In genomic region chr16:71811261-71811803, GRCh38 we compare ENCODE assay signal across 17 cellular contexts. TPM values are rescaled to one million over a fixed set of nuclear protein-coding genes. Genes with fewer than 3 reads are reported as not detected.
DNase-seq lines count a peak whose midpoint lies in the region; ATAC-seq and TF ChIP-seq lines count a peak whose summit lies in the region.
"Had no signal": no experiment of that assay in that cellular context is flagged by ENCODE, and none has a peak within 500 bp of the region (broad histone marks: within the 10 kb centered on the region; RNA-seq: fewer than 3 reads in every experiment).

No MANE protein-coding gene starts in this region.

- no peak overlapping the region for H2AFZ ChIP-seq in PC-3 (ENCODE audit: low read length)

- no peak overlapping the region for H3K4me2 ChIP-seq in PC-3 (ENCODE audit: low read length)
- H3K4me2 ChIP-seq: KMS-11 had no signal

- POLR2A ChIA-PET in naive thymus-derived CD4-positive, alpha-beta T cell (lab: Charles Lee) = interaction anchor here (0.6 to 7.7 kb wide), 9 partner anchors 12 to 194 kb away, joined by 3 to 144 read pairs (median 3); partner anchors contain the start of genes IST1 and ZNF821
- POLR2A ChIA-PET in PC-3 (lab: Charles Lee; ENCODE audit: unreplicated experiment) = no interaction called here

- CTCF ChIA-PET in naive thymus-derived CD4-positive, alpha-beta T cell (lab: Charles Lee) = interaction anchor here (0.7 to 1.4 kb wide), 2 partner anchors 70 to 1943 kb away, joined by 3 to 4 read pairs; no protein-coding TSS in a partner anchor
- CTCF ChIA-PET in PC-3 (lab: Charles Lee) = no interaction called here

- intact Hi-C loops in naive thymus-derived CD4-positive, alpha-beta T cell (cut with micrococcal nuclease) = no loop called here
- intact Hi-C loops in PC-3 (cut with micrococcal nuclease) = no loop called here

- H3K4me3 Mint-ChIP-seq in activated T-cell treated with anti-CD3 and anti-CD28 coated beads, Interleukin-2, amount 50 U/mL, for 24 hours = no peak overlapping the region
- peak overlapping the region in 7 of 10 donors; percentile 23 to 72 (median 40) for H3K4me3 Mint-ChIP-seq in naive thymus-derived CD4-positive, alpha-beta T cell
- H3K4me3 Mint-ChIP-seq in stimulated activated naive B cell treated with anti-CD40 and anti-IgM and Interleukin-4, amounts not matched to agents 10 μg/mL and 1 μg/mL and 100 μg/mL, for 72 hours = no peak overlapping the region

- TF ChIP-seq CTCF in PC-3 (conservative IDR thresholded peaks at IDR 0.05; ENCODE audit: low read depth, low read length) = no peak

- no peak for ATAC-seq in naive thymus-derived CD4-positive, alpha-beta T cell
- ATAC-seq in stimulated activated naive B cell treated with anti-CD40 and anti-IgM and Interleukin-4, amounts not matched to agents 10 μg/mL and 1 μg/mL and 100 μg/mL, for 72 hours (replicated peaks) = no peak
- no peak for ATAC-seq in PC-3
- ATAC-seq: gastroesophageal sphincter, sciatic nerve had no signal

- H3K27me3 Mint-ChIP-seq in activated T-cell treated with anti-CD3 and anti-CD28 coated beads, Interleukin-2, amount 50 U/mL, for 24 hours = no peaks in the 10 kb centered on the region
- H3K27me3 Mint-ChIP-seq in naive thymus-derived CD4-positive, alpha-beta T cell = peaks cover 0 to 2% (median 0%) of the 10 kb centered on the region in 5 donors
- H3K27me3 Mint-ChIP-seq in stimulated activated naive B cell treated with anti-CD40 and anti-IgM and Interleukin-4, amounts not matched to agents 10 μg/mL and 1 μg/mL and 100 μg/mL, for 72 hours = no peaks in the 10 kb centered on the region

- H3K27me3 ChIP-seq in naive thymus-derived CD4-positive, alpha-beta T cell (ENCODE audit: control insufficient read depth in 2 of 2, insufficient read depth in 2 of 2, low read length in 2 of 2) = no peaks in the 10 kb centered on the region
- H3K27me3 ChIP-seq in PC-3 (ENCODE audit: low read length) = no peaks in the 10 kb centered on the region
- H3K27me3 ChIP-seq: colonic mucosa, gastroesophageal sphincter, ovary, uterus had no signal

- no peaks in the 10 kb centered on the region for H3K9me2 ChIP-seq in PC-3 (replicated peaks; ENCODE audit: low read length)

- H3K4me3 ChIP-seq in naive thymus-derived CD4-positive, alpha-beta T cell (ENCODE audit: low read length) = no peak overlapping the region
- no peak overlapping the region for H3K4me3 ChIP-seq in PC-3 (ENCODE audit: low read length)
- H3K4me3 ChIP-seq: colonic mucosa, gastroesophageal sphincter, ovary, uterus had no signal

- no peak for DNase-seq in activated T-cell treated with anti-CD3 and anti-CD28 coated beads, Interleukin-2, amount 50 U/mL, for 24 hours
- no peak for DNase-seq in activated T-cell treated with anti-CD3 and anti-CD28 coated beads for 4 hours
- peak; percentile 5 for DNase-seq in HT1080 (ENCODE audit: low read depth)
- peak; percentile 40 for DNase-seq in astrocyte of the hippocampus (ENCODE audit: low read depth, low spot score)
- peak in 7 of 9 donors; percentile 21 to 66 (median 45) for DNase-seq in naive thymus-derived CD4-positive, alpha-beta T cell
- no peak for DNase-seq in stimulated activated naive B cell treated with anti-CD40 and anti-IgM and Interleukin-4, amounts not matched to agents 10 μg/mL and 1 μg/mL and 100 μg/mL, for 72 hours
- DNase-seq in DMS114 treated with DMSO at 0.1 percent for 48 hours (lab: John Stamatoyannopoulos, UW; ENCODE audit: unreplicated experiment) = no peak
- DNase-seq in PC-3 = no peak
- DNase-seq: Caco-2; colonic mucosa; NCI-H1105 treated with DMSO at 0.1 percent for 48 hours; ovary; stimulated activated CD4-positive, alpha-beta T cell treated with anti-CD3 and anti-CD28 coated beads, Interleukin-1b, Interleukin-23, amount 100 ng/mL, for 48 hours; uterus had no signal

- H3K27ac ChIP-seq in naive thymus-derived CD4-positive, alpha-beta T cell (ENCODE audit: low read depth, low read length) = peak overlapping the region; percentile 27
- no peak overlapping the region for H3K27ac ChIP-seq in PC-3 (ENCODE audit: low read length)
- H3K27ac ChIP-seq: colonic mucosa, KMS-11, ovary, uterus had no signal

- H3F3A ChIP-seq in PC-3 (ENCODE audit: low read length, unreplicated experiment) = no peaks in the 10 kb centered on the region

- H3K9me3 Mint-ChIP-seq in activated T-cell treated with anti-CD3 and anti-CD28 coated beads, Interleukin-2, amount 50 U/mL, for 24 hours = no peaks in the 10 kb centered on the region
- peaks cover 0 to 5% (median 0%) of the 10 kb centered on the region in 11 donors for H3K9me3 Mint-ChIP-seq in naive thymus-derived CD4-positive, alpha-beta T cell
- no peaks in the 10 kb centered on the region for H3K9me3 Mint-ChIP-seq in stimulated activated naive B cell treated with anti-CD40 and anti-IgM and Interleukin-4, amounts not matched to agents 10 μg/mL and 1 μg/mL and 100 μg/mL, for 72 hours

- peaks cover 22 to 24% of the 10 kb centered on the region in 2 donors for H3K4me1 ChIP-seq in naive thymus-derived CD4-positive, alpha-beta T cell (ENCODE audit: control insufficient read depth in 2 of 2, insufficient read depth in 2 of 2, low read length in 2 of 2)
- peaks cover 10% of the 10 kb centered on the region for H3K4me1 ChIP-seq in PC-3 (ENCODE audit: insufficient read depth, low read length)

- peaks cover 36% of the 10 kb centered on the region for H3K4me1 Mint-ChIP-seq in activated T-cell treated with anti-CD3 and anti-CD28 coated beads, Interleukin-2, amount 50 U/mL, for 24 hours (ENCODE audit: low read depth)
- peaks cover 7 to 47% (median 32%) of the 10 kb centered on the region in 7 donors for H3K4me1 Mint-ChIP-seq in naive thymus-derived CD4-positive, alpha-beta T cell
- peaks cover 7 to 17% of the 10 kb centered on the region in 2 donors for H3K4me1 Mint-ChIP-seq in stimulated activated naive B cell treated with anti-CD40 and anti-IgM and Interleukin-4, amounts not matched to agents 10 μg/mL and 1 μg/mL and 100 μg/mL, for 72 hours

- H3K36me3 ChIP-seq in naive thymus-derived CD4-positive, alpha-beta T cell (ENCODE audit: control insufficient read depth in 2 of 3, insufficient read depth in 3 of 3, low read length in 3 of 3) = peaks cover 0 to 9% (median 0%) of the 10 kb centered on the region in 3 experiments
- H3K36me3 ChIP-seq in PC-3 (ENCODE audit: low read depth, low read length) = no peaks in the 10 kb centered on the region
- H3K36me3 ChIP-seq: colonic mucosa, ovary, uterus had no signal

- peak overlapping the region; percentile 59 for H3K27ac Mint-ChIP-seq in activated T-cell treated with anti-CD3 and anti-CD28 coated beads, Interleukin-2, amount 50 U/mL, for 24 hours
- peak overlapping the region in 8 of 9 donors; percentile 72 to 92 (median 88) for H3K27ac Mint-ChIP-seq in naive thymus-derived CD4-positive, alpha-beta T cell
- H3K27ac Mint-ChIP-seq in stimulated activated naive B cell treated with anti-CD40 and anti-IgM and Interleukin-4, amounts not matched to agents 10 μg/mL and 1 μg/mL and 100 μg/mL, for 72 hours = no peak overlapping the region

- peaks cover 24% of the 10 kb centered on the region for H3K36me3 Mint-ChIP-seq in activated T-cell treated with anti-CD3 and anti-CD28 coated beads, Interleukin-2, amount 50 U/mL, for 24 hours (ENCODE audit: low read depth)
- H3K36me3 Mint-ChIP-seq in naive thymus-derived CD4-positive, alpha-beta T cell = peaks cover 0 to 12% (median 0%) of the 10 kb centered on the region in 5 donors
- peaks cover 13 to 14% of the 10 kb centered on the region in 2 donors for H3K36me3 Mint-ChIP-seq in stimulated activated naive B cell treated with anti-CD40 and anti-IgM and Interleukin-4, amounts not matched to agents 10 μg/mL and 1 μg/mL and 100 μg/mL, for 72 hours

- H3K9ac ChIP-seq in PC-3 (ENCODE audit: low read length) = no peak overlapping the region
- H3K9ac ChIP-seq: KMS-11 had no signal

- H4K20me1 ChIP-seq in PC-3 (ENCODE audit: low read length) = peaks cover 4% of the 10 kb centered on the region; the same call in 1 of the 2 replicates

- no peaks in the 10 kb centered on the region for H3K9me3 ChIP-seq in naive thymus-derived CD4-positive, alpha-beta T cell (ENCODE audit: control insufficient read depth in 2 of 3, low read length in 3 of 3)
- no peaks in the 10 kb centered on the region for H3K9me3 ChIP-seq in PC-3 (ENCODE audit: low read length)
- H3K9me3 ChIP-seq: Caco-2, colonic mucosa, gastroesophageal sphincter, ovary, uterus had no signal

- H3K79me2 ChIP-seq in PC-3 (ENCODE audit: low read length) = peaks cover 28% of the 10 kb centered on the region

- BruUV-seq in PC-3 (replicated peaks; lab: Mats Ljungman, UMichigan) = no TSS peak

RNA-seq across cellular contexts. Expression of gene AP1G1, which starts 2.7 kb away (rescaled TPM):
- total RNA-seq in HT1080 (2014; rRNA removed; shearing (Covaris generic)) = 36.7 and 53.4 TPM in 2 replicates
- polyA plus RNA-seq in HT1080 (2015; cell fraction: cytosol; rRNA removed) = 24.3 and 30.7 TPM in 2 replicates
- polyA plus RNA-seq in HT1080 (2015; cell fraction: nucleus; rRNA removed) = 77.8 and 83.1 TPM in 2 replicates
- 100 to 1,000 TPM in 2 of 5 experiments, 10 to 100 TPM in 3; 95.3 to 147 (median 100.0) TPM for total RNA-seq in naive thymus-derived CD4-positive, alpha-beta T cell
- polyA plus RNA-seq in naive thymus-derived CD4-positive, alpha-beta T cell = 10 to 100 TPM in 1 of 2 donors, 1 to 10 TPM in 1; 6.7 to 12.8 TPM
- 51.1 and 51.2 TPM in 2 replicates for total RNA-seq in PC-3 (2014; rRNA removed)

RNA-seq across cellular contexts. Expression of gene ATXN1L, which starts 34.4 kb away (rescaled TPM):
- total RNA-seq in HT1080 (2014; rRNA removed; shearing (Covaris generic)) = 6.5 and 7.8 TPM in 2 replicates
- 6.5 and 7.8 TPM in 2 replicates for polyA plus RNA-seq in HT1080 (2015; cell fraction: cytosol; rRNA removed)
- polyA plus RNA-seq in HT1080 (2015; cell fraction: nucleus; rRNA removed) = 15.6 and 16.6 TPM in 2 replicates
- 10 to 100 TPM; 24.6 to 52.9 (median 30.7) TPM for total RNA-seq in naive thymus-derived CD4-positive, alpha-beta T cell
- 10 to 100 TPM in 1 of 2 donors, 1 to 10 TPM in 1; 8.9 to 10.7 TPM for polyA plus RNA-seq in naive thymus-derived CD4-positive, alpha-beta T cell
- 8.5 and 9.2 TPM in 2 replicates for total RNA-seq in PC-3 (2014; rRNA removed)

Comparison
In these comparisons a context has a peak if more than half of its experiments do, and no peak if none do; other contexts are left out.
1. DNase-seq: peak in HT1080 (single experiment), astrocyte of the hippocampus (single experiment) and naive thymus-derived CD4-positive, alpha-beta T cell (7 of 9); none in activated T-cell treated with anti-CD3 and anti-CD28 coated beads, Interleukin-2, amount 50 U/mL, for 24 hours (single experiment), activated T-cell treated with anti-CD3 and anti-CD28 coated beads for 4 hours (single experiment), stimulated activated naive B cell treated with anti-CD40 and anti-IgM and Interleukin-4, amounts not matched to agents 10 μg/mL and 1 μg/mL and 100 μg/mL, for 72 hours (single experiment), DMS114 treated with DMSO at 0.1 percent for 48 hours (single experiment) and PC-3 (single experiment).
2. H3K4me3 Mint-ChIP-seq: peak in naive thymus-derived CD4-positive, alpha-beta T cell (7 of 10); none in activated T-cell treated with anti-CD3 and anti-CD28 coated beads, Interleukin-2, amount 50 U/mL, for 24 hours (single experiment) and stimulated activated naive B cell treated with anti-CD40 and anti-IgM and Interleukin-4, amounts not matched to agents 10 μg/mL and 1 μg/mL and 100 μg/mL, for 72 hours (0 of 2).